15 cellular contexts compared by ENCODE assay signal in the genomic region with DNA sequence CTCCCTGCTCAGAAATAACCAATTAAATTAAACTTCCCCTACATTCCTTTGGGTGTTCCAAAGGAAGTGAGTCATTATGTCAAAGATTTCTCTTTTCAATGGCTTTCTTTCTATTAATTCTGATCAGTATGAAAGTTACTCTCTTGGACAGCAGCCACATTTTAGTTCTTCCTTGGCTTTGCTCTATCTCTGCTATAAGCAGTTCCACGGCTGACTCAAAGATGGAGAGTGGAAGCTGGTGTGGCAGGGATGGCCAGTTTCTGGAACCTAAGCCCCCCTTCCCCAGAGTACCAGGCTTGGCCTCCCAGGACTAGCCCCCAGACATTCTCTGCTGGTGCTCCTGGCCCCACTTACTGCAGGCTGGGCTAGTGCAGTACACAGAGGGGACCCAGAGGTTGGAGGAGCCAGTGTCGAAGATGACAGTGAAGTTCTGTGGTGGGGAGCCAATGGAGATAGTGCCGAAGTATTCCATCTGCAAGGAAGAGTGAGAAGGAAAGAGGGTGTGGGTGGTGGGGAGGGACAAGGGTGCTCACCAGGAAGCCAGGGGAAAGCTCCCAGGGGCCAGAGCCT. TPM values are rescaled to one million over a fixed set of nuclear protein-coding genes. Genes with fewer than 3 reads are reported as not detected.
DNase-seq lines count a peak whose midpoint lies in the region; ATAC-seq and TF ChIP-seq lines count a peak whose summit lies in the region.
"Had no signal": no experiment of that assay in that cellular context is flagged by ENCODE, and none has a peak within 500 bp of the region (broad histone marks: within the 10 kb centered on the region; RNA-seq: fewer than 3 reads in every experiment).

No MANE protein-coding gene starts in this region.

- H3K9me3 Mint-ChIP-seq in activated B cell treated with CpG ODN at 0.5 μM for 24 hours, result no peaks in the 10 kb centered on the region
- H3K9me3 Mint-ChIP-seq: activated naive CD8-positive, alpha-beta T cell treated with anti-CD3 and anti-CD28 coated beads, Interleukin-2, amount 10 ng/mL, durations not matched to agents 7 days and 5 days had no signal

- H3K27me3 Mint-ChIP-seq in activated B cell treated with CpG ODN at 0.5 μM for 24 hours, result no peaks in the 10 kb centered on the region

- intact Hi-C loops in activated B cell treated with CpG ODN at 0.5 μM for 24 hours (cut with micrococcal nuclease), result no loop called here

- H3K4me3 Mint-ChIP-seq in activated B cell treated with CpG ODN at 0.5 μM for 24 hours, result no peak overlapping the region
- H3K4me3 Mint-ChIP-seq: activated naive CD8-positive, alpha-beta T cell treated with anti-CD3 and anti-CD28 coated beads, Interleukin-2, amount 10 ng/mL, durations not matched to agents 7 days and 5 days; neural crest cell had no signal

- no peak for TF ChIP-seq CTCF in activated B cell treated with CpG ODN at 0.5 μM for 24 hours (IDR thresholded peaks at IDR 0.05)

- DNase-seq in A172 (ENCODE audit: low spot score) (peak; percentile 78), HT1080 (ENCODE audit: low read depth) (peak; percentile 87), activated B cell treated with CpG ODN at 0.5 μM for 24 hours (no peak), hepatic stellate cell (ENCODE audit: low spot score) (peak; percentile 18), putamen (ENCODE audit: low spot score) (no peak), NCI-H2196 (lab: John Stamatoyannopoulos, UW; ENCODE audit: unreplicated experiment) (no peak), NCI-H146 treated with DMSO at 0.1 percent for 48 hours (lab: John Stamatoyannopoulos, UW; ENCODE audit: unreplicated experiment) (no peak), NCI-H187 (lab: John Stamatoyannopoulos, UW) (no peak)
- DNase-seq: activated naive CD8-positive, alpha-beta T cell treated with anti-CD3 and anti-CD28 coated beads, Interleukin-2, amount 10 ng/mL, durations not matched to agents 7 days and 5 days; cortex of kidney; DMS 273 treated with DMSO at 0.1 percent for 48 hours; gastrocnemius medialis; NCI-H2227 treated with DMSO at 0.1 percent for 48 hours; RPMI8226 had no signal

- H3K4me1 Mint-ChIP-seq in activated B cell treated with CpG ODN at 0.5 μM for 24 hours, result no peaks in the 10 kb centered on the region

- CTCF ChIA-PET in activated B cell treated with CpG ODN at 0.5 μM for 24 hours (lab: Charles Lee), result interaction anchor here (1.6 kb wide), 1 partner anchor 8 kb away, joined by 8 read pairs; no protein-coding TSS in a partner anchor

- H3K36me3 Mint-ChIP-seq in activated B cell treated with CpG ODN at 0.5 μM for 24 hours (ENCODE audit: low read depth), result no peaks in the 10 kb centered on the region
- H3K36me3 Mint-ChIP-seq: activated naive CD8-positive, alpha-beta T cell treated with anti-CD3 and anti-CD28 coated beads, Interleukin-2, amount 10 ng/mL, durations not matched to agents 7 days and 5 days had no signal

- POLR2A ChIA-PET in activated B cell treated with CpG ODN at 0.5 μM for 24 hours (lab: Charles Lee), result no interaction called here

- H3K27ac Mint-ChIP-seq in activated B cell treated with CpG ODN at 0.5 μM for 24 hours, result peak overlapping the region; percentile 33
- H3K27ac Mint-ChIP-seq: activated naive CD8-positive, alpha-beta T cell treated with anti-CD3 and anti-CD28 coated beads, Interleukin-2, amount 10 ng/mL, durations not matched to agents 7 days and 5 days had no signal

- no peak for ATAC-seq in activated B cell treated with CpG ODN at 0.5 μM for 24 hours (ENCODE audit: low read depth)
- ATAC-seq: gastrocnemius medialis had no signal

RNA-seq across cellular contexts. Expression of a gene that starts 1.8 kb away (rescaled TPM):
- not detected in 2 replicates for total RNA-seq in A172 (2014; rRNA removed; shearing (Covaris generic))
- 0.17 and 0.34 TPM in 2 replicates for total RNA-seq in HT1080 (2014; rRNA removed; shearing (Covaris generic))
- polyA plus RNA-seq in HT1080 (2015; cell fraction: cytosol; rRNA removed), result 0.05 TPM in 1 of 2 replicates, not detected in the other
- 0.61 TPM in 1 of 2 replicates, not detected in the other for polyA plus RNA-seq in HT1080 (2015; cell fraction: nucleus; rRNA removed)
- not detected in 2 replicates for total RNA-seq in activated B cell treated with CpG ODN at 0.5 μM for 24 hours
- total RNA-seq: activated naive CD8-positive, alpha-beta T cell treated with anti-CD3 and anti-CD28 coated beads, Interleukin-2, amount 10 ng/mL, durations not matched to agents 7 days and 5 days; gastrocnemius medialis; neural crest cell had no signal

RNA-seq across cellular contexts. Expression of a gene that starts 18.7 kb away (rescaled TPM):
- total RNA-seq in A172 (2014; rRNA removed; shearing (Covaris generic)), result 0.29 TPM in 2 replicates
- 0.10 TPM in 1 of 2 replicates, not detected in the other for total RNA-seq in HT1080 (2014; rRNA removed; shearing (Covaris generic))
- 0.09 and 0.29 TPM in 2 replicates for polyA plus RNA-seq in HT1080 (2015; cell fraction: cytosol; rRNA removed)
- 0.14 and 0.27 TPM in 2 replicates for polyA plus RNA-seq in HT1080 (2015; cell fraction: nucleus; rRNA removed)
- total RNA-seq in activated B cell treated with CpG ODN at 0.5 μM for 24 hours, result not detected in 2 replicates

RNA-seq across cellular contexts. Expression of a gene that starts 31.1 kb away (rescaled TPM):
- not detected in 2 replicates for total RNA-seq in A172 (2014; rRNA removed; shearing (Covaris generic))
- total RNA-seq in HT1080 (2014; rRNA removed; shearing (Covaris generic)), result not detected in 2 replicates
- not detected in 2 replicates for polyA plus RNA-seq in HT1080 (2015; cell fraction: cytosol; rRNA removed)
- polyA plus RNA-seq in HT1080 (2015; cell fraction: nucleus; rRNA removed), result not detected in 2 replicates
- 30.4 and 34.8 TPM in 2 replicates for total RNA-seq in activated B cell treated with CpG ODN at 0.5 μM for 24 hours
- total RNA-seq: activated naive CD8-positive, alpha-beta T cell treated with anti-CD3 and anti-CD28 coated beads, Interleukin-2, amount 10 ng/mL, durations not matched to agents 7 days and 5 days; gastrocnemius medialis had no signal

Comparison
In these comparisons a context has a peak if more than half of its experiments do, and no peak if none do; other contexts are left out.
1. DNase-seq: peak in A172 (single experiment), HT1080 (single experiment) and hepatic stellate cell (single experiment); none in activated B cell treated with CpG ODN at 0.5 μM for 24 hours (single experiment), putamen (single experiment), NCI-H2196 (single experiment), NCI-H146 treated with DMSO at 0.1 percent for 48 hours (single experiment) and NCI-H187 (0 of 2).
2. RNA of a gene that starts 31.1 kb away (total RNA-seq): 30.4 to 34.8 TPM in activated B cell treated with CpG ODN at 0.5 μM for 24 hours; not detected in A172 and not detected in HT1080; every median in the first group is over 10 times any median in the second.